In the genomic region with DNA sequence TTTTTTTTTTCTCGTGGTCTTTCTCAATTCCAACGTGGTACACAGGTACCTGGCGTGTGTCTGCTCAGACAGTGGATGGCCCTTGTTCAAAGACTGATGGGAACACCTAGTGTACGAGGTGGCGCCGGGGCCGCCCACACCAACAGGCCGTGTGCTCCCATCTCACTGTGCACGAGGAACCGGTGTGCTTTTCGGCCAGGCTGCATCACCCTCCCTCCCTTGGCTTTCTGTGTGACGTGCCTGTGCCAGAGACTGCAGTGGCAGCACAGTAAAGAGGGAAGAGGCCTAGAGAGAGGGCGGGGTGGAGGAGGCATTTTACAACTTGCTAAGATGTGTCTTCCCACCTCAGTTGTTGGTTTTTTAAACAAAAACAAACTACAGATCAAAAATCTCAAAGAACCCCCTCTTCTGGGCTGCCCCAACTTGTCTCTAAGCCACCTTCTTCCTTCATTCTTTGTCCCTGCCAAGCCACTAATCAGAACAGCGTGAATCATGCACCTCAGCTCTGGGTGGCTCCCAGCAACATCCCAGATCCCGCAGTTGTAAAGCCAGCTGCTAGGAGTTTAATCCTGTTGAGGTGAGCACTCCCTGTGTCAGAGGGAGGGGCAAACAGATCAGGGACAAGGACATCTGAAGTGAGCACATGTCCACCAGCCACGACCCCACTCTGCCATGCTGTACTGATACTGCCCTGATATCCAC, we compare ENCODE assay signal across 14 cellular contexts. TPM values are rescaled to one million over a fixed set of nuclear protein-coding genes. Genes with fewer than 3 reads are reported as not detected.
DNase-seq lines count a peak whose midpoint lies in the region; ATAC-seq and TF ChIP-seq lines count a peak whose summit lies in the region.
"Had no signal": no experiment of that assay in that cellular context is flagged by ENCODE, and none has a peak within 500 bp of the region (broad histone marks: within the 10 kb centered on the region; RNA-seq: fewer than 3 reads in every experiment).

No MANE protein-coding gene starts in this region.

- H3K9me3 ChIP-seq in smooth muscle cell (replicated peaks; ENCODE audit: low read depth) = no peaks in the 10 kb centered on the region

- no peak overlapping the region for H3K4me2 ChIP-seq in smooth muscle cell

- ATAC-seq in left ventricle myocardium superior (peak; percentile 52), GM18909 (IDR thresholded peaks at IDR 0.05; ENCODE audit: poor library complexity, unreplicated experiment) (no peak)
- ATAC-seq: GM12878; stimulated activated naive B cell treated with anti-CD40 and anti-IgM and Interleukin-4, amounts not matched to agents 10 μg/mL and 1 μg/mL and 100 μg/mL, for 72 hours had no signal

- H3K4me1 Mint-ChIP-seq in MCF 10A (ENCODE audit: insufficient read depth, unreplicated experiment) = peaks cover 27% of the 10 kb centered on the region

- TF ChIP-seq CTCF in MCF 10A (IDR thresholded peaks at IDR 0.05; ENCODE audit: unreplicated experiment) (no peak), smooth muscle cell (IDR thresholded peaks at IDR 0.05; ENCODE audit: borderline replicate concordance, insufficient read depth, poor library complexity, severe bottlenecking) (no peak), coronary artery (IDR thresholded peaks at IDR 0.05) (no peak)

- H2AFZ ChIP-seq in smooth muscle cell (ENCODE audit: low read depth) = no peak overlapping the region

- peaks cover 3% of the 10 kb centered on the region for H3K9me3 Mint-ChIP-seq in MCF 10A (ENCODE audit: unreplicated experiment)
- H3K9me3 Mint-ChIP-seq: stimulated activated naive B cell treated with anti-CD40 and anti-IgM and Interleukin-4, amounts not matched to agents 10 μg/mL and 1 μg/mL and 100 μg/mL, for 72 hours had no signal

- H3K4me3 Mint-ChIP-seq in MCF 10A (ENCODE audit: unreplicated experiment) = no peak overlapping the region
- H3K4me3 Mint-ChIP-seq: stimulated activated naive B cell treated with anti-CD40 and anti-IgM and Interleukin-4, amounts not matched to agents 10 μg/mL and 1 μg/mL and 100 μg/mL, for 72 hours had no signal

- peak overlapping the region; percentile 47 for H3K27ac Mint-ChIP-seq in MCF 10A (ENCODE audit: low read depth, unreplicated experiment)
- H3K27ac Mint-ChIP-seq: stimulated activated naive B cell treated with anti-CD40 and anti-IgM and Interleukin-4, amounts not matched to agents 10 μg/mL and 1 μg/mL and 100 μg/mL, for 72 hours had no signal

- peak overlapping the region; percentile 24 for H3K27ac ChIP-seq in smooth muscle cell (ENCODE audit: low read depth)
- H3K27ac ChIP-seq in coronary artery = peak overlapping the region in 1 of 2 donors; percentile 4

- H3K27me3 ChIP-seq in smooth muscle cell (ENCODE audit: low read depth) = no peaks in the 10 kb centered on the region

- no peaks in the 10 kb centered on the region for H4K20me1 ChIP-seq in smooth muscle cell (ENCODE audit: low read depth)

- BruUV-seq in MCF 10A (replicated peaks; lab: Mats Ljungman, UMichigan) = no TSS peak

- H3K9ac ChIP-seq in smooth muscle cell (ENCODE audit: low read depth) = no peak overlapping the region

- H3K4me3 ChIP-seq in smooth muscle cell = no peak overlapping the region
- no peak overlapping the region for H3K4me3 ChIP-seq in coronary artery
- H3K4me3 ChIP-seq: GM12878 had no signal

- CTCF ChIA-PET in MCF 10A (lab: Yijun Ruan, JAX) = interaction anchor here (0.6 to 1.6 kb wide), 7 partner anchors 8 to 101 kb away, joined by 3 to 7 read pairs (median 4); no protein-coding TSS in a partner anchor

- POLR2A ChIA-PET in MCF 10A (lab: Yijun Ruan, JAX) = interaction anchor here (0.6 to 6.7 kb wide), 17 partner anchors 11 to 778 kb away, joined by 3 to 86 read pairs (median 5); partner anchors contain the start of gene TBCE

- no peaks in the 10 kb centered on the region for H3K36me3 ChIP-seq in smooth muscle cell (ENCODE audit: low read depth)

- no peaks in the 10 kb centered on the region for H3K36me3 Mint-ChIP-seq in MCF 10A (ENCODE audit: insufficient read depth, unreplicated experiment)
- H3K36me3 Mint-ChIP-seq: stimulated activated naive B cell treated with anti-CD40 and anti-IgM and Interleukin-4, amounts not matched to agents 10 μg/mL and 1 μg/mL and 100 μg/mL, for 72 hours had no signal

- no peaks in the 10 kb centered on the region for H3K27me3 Mint-ChIP-seq in MCF 10A (ENCODE audit: insufficient read depth, unreplicated experiment)

- peaks cover 14% of the 10 kb centered on the region for H3F3A ChIP-seq in smooth muscle cell (ENCODE audit: low read depth)

- H3K4me1 ChIP-seq in smooth muscle cell (ENCODE audit: low read depth) = no peaks in the 10 kb centered on the region

- intact Hi-C loops in MCF 10A (cut with micrococcal nuclease) (no loop called here), left ventricle myocardium superior (cut with micrococcal nuclease) (no loop called here)

- whole genome bisulfite sequencing in smooth muscle cell (ENCODE audit: low lambda C conversion rate) = 75% methylated on average over 16 of the region's 16 CpGs

- H3K79me2 ChIP-seq in smooth muscle cell (ENCODE audit: low read depth) = no peaks in the 10 kb centered on the region

- DNase-seq in LHCN-M2 (ENCODE audit: low read depth) = peak; percentile 37
- peak; percentile 84 for DNase-seq in MCF 10A (ENCODE audit: unreplicated experiment)
- no peak for DNase-seq in left ventricle myocardium superior
- no peak for DNase-seq in smooth muscle cell (lab: John Stamatoyannopoulos, UW; ENCODE audit: unreplicated experiment)
- no peak for DNase-seq in activated CD4-positive, alpha-beta T cell treated with anti-CD3 and anti-CD28 coated beads for 4 hours
- DNase-seq in activated CD4-positive, alpha-beta T cell treated with anti-CD3 and anti-CD28 coated beads, Interleukin-2, amount 50 U/mL, for 4 hours = no peak
- no peak for DNase-seq in coronary artery (ENCODE audit: low spot score)
- DNase-seq: activated CD4-positive, alpha-beta T cell treated with anti-CD3 and anti-CD28 coated beads, Interleukin-2, amount 50 U/mL, for 1 hour; amniotic stem cell; dermis blood vessel endothelial cell; kidney; stimulated activated naive B cell treated with anti-CD40 and anti-IgM and Interleukin-4, amounts not matched to agents 10 μg/mL and 1 μg/mL and 100 μg/mL, for 72 hours had no signal

RNA-seq across cellular contexts. Expression of gene IRF2BP2, which starts 20.8 kb away (rescaled TPM):
- total RNA-seq in LHCN-M2 (2014; rRNA removed) (42.2 and 46.9 TPM in 2 replicates), MCF 10A (2022) (149 and 217 TPM in 2 replicates), left ventricle myocardium superior (124 TPM), smooth muscle cell (89.5 and 101 TPM in 2 replicates)
- polyA plus RNA-seq in LHCN-M2 (2012) = 38.4 TPM
- polyA plus RNA-seq in smooth muscle cell = 40.3 and 44.5 TPM in 2 replicates

Comparison
In these comparisons a context has a peak if more than half of its experiments do, and no peak if none do; other contexts are left out.
1. DNase-seq: peak in LHCN-M2 (single experiment) and MCF 10A (single experiment); none in left ventricle myocardium superior (single experiment), smooth muscle cell (single experiment), activated CD4-positive, alpha-beta T cell treated with anti-CD3 and anti-CD28 coated beads for 4 hours (0 of 2), activated CD4-positive, alpha-beta T cell treated with anti-CD3 and anti-CD28 coated beads, Interleukin-2, amount 50 U/mL, for 4 hours (0 of 2) and coronary artery (single experiment).